In genomic region chr6:149860513-149860833, GRCh38 we compare ENCODE assay signal across 25 cellular contexts. TPM values are rescaled to one million over a fixed set of nuclear protein-coding genes. Genes with fewer than 3 reads are reported as not detected.
DNase-seq lines count a peak whose midpoint lies in the region; ATAC-seq, FAIRE-seq and TF ChIP-seq lines count a peak whose summit lies in the region.
"Had no signal": no experiment of that assay in that cellular context is flagged by ENCODE, and none has a peak within 500 bp of the region (broad histone marks: within the 10 kb centered on the region; RNA-seq: fewer than 3 reads in every experiment).

No MANE protein-coding gene starts in this region.

- FAIRE-seq in A549 (lab: Jason Lieb, UNC), result no peak
- FAIRE-seq: A204.1 had no signal

- H3K27me3 ChIP-seq in PC-9 (ENCODE audit: insufficient read depth, low read depth) (no peaks in the 10 kb centered on the region), fibroblast of lung (ENCODE audit: control insufficient read depth, insufficient read depth, low read length) (no peaks in the 10 kb centered on the region), osteoblast (ENCODE audit: insufficient read depth, low read length) (no peaks in the 10 kb centered on the region), suprapubic skin (no peaks in the 10 kb centered on the region)
- H3K27me3 ChIP-seq: tibial nerve had no signal

- H3K27ac ChIP-seq in A549, result peak overlapping the region in 1 of 2 experiments; percentile 99; a peak in 3 of 6 replicates
- peak overlapping the region; percentile 75; the same call in 1 of the 2 replicates for H3K27ac ChIP-seq in PC-9
- peak overlapping the region; percentile 61 for H3K27ac ChIP-seq in fibroblast of lung (ENCODE audit: insufficient read depth, low read length)
- peak overlapping the region; percentile 93 for H3K27ac ChIP-seq in osteoblast (ENCODE audit: low read depth, low read length)
- H3K27ac ChIP-seq in suprapubic skin, result no peak overlapping the region
- H3K27ac ChIP-seq: tibial nerve had no signal

- no peak for ATAC-seq in A549
- ATAC-seq in GM21360 (IDR thresholded peaks at IDR 0.05; ENCODE audit: unreplicated experiment), result no peak
- ATAC-seq in HG02970 (IDR thresholded peaks at IDR 0.05; ENCODE audit: low FRiP score, unreplicated experiment), result no peak
- ATAC-seq: left cardiac atrium; naive thymus-derived CD8-positive, alpha-beta T cell; stimulated activated naive CD8-positive, alpha-beta T cell treated with anti-CD3 and anti-CD28 coated beads, Interleukin-15, Interleukin-2, amounts not matched to agents 100 U/mL and 50 U/mL, for 24 hours had no signal

- TF ChIP-seq EP300 in A549 (IDR thresholded peaks at IDR 0.05) (no peak), suprapubic skin (IDR thresholded peaks at IDR 0.05) (no peak)

- H3K36me3 ChIP-seq in PC-9 (ENCODE audit: low read depth), result no peaks in the 10 kb centered on the region
- H3K36me3 ChIP-seq in fibroblast of lung (ENCODE audit: control insufficient read depth, insufficient read depth, low read length), result no peaks in the 10 kb centered on the region
- H3K36me3 ChIP-seq in osteoblast (ENCODE audit: insufficient read depth, low read length), result no peaks in the 10 kb centered on the region
- no peaks in the 10 kb centered on the region for H3K36me3 ChIP-seq in suprapubic skin
- H3K36me3 ChIP-seq: tibial nerve had no signal

- no peak for TF ChIP-seq RAD21 in A549 (conservative IDR thresholded peaks at IDR 0.05 in 1 of 2, IDR thresholded peaks at IDR 0.05 in 1 of 2)

- H3K4me1 ChIP-seq in A549 (peaks cover 74% of the 10 kb centered on the region), PC-9 (replicated peaks; ENCODE audit: insufficient read depth) (peaks cover 86% of the 10 kb centered on the region), fibroblast of lung (ENCODE audit: control insufficient read depth, extremely low read depth, insufficient read depth, low read length) (peaks cover 23% of the 10 kb centered on the region), osteoblast (ENCODE audit: insufficient read depth, low read length) (peaks cover 55% of the 10 kb centered on the region), suprapubic skin (peaks cover 63% of the 10 kb centered on the region)

- no TSS peak for BruUV-seq in PC-9 (replicated peaks; lab: Mats Ljungman, UMichigan)

- peaks cover 15% of the 10 kb centered on the region for H3K4me1 Mint-ChIP-seq in activated CD4-positive, alpha-beta T cell treated with anti-CD3 and anti-CD28 coated beads, Interleukin-2, amount 10 ng/mL, durations not matched to agents 24 days and 14 days

- intact Hi-C loops in PC-9 (cut with micrococcal nuclease; ENCODE audit: unreplicated experiment), result loop anchor here (10.0 kb wide), 1 partner anchor 296 kb away; the partner anchor contains the start of gene GINM1
- intact Hi-C loops in activated CD4-positive, alpha-beta T cell treated with anti-CD3 and anti-CD28 coated beads, Interleukin-2, amount 10 ng/mL, durations not matched to agents 24 days and 14 days (cut with micrococcal nuclease), result loop anchor here (5.0 kb wide), 1 partner anchor 293 kb away; the partner anchor contains the start of gene GINM1

- H3K27me3 Mint-ChIP-seq in activated CD4-positive, alpha-beta T cell treated with anti-CD3 and anti-CD28 coated beads, Interleukin-2, amount 10 ng/mL, durations not matched to agents 24 days and 14 days, result peaks cover 29% of the 10 kb centered on the region

- peaks cover 41% of the 10 kb centered on the region for H3F3A ChIP-seq in PC-9 (ENCODE audit: insufficient read depth, low read depth)

- no peak overlapping the region for H3K4me3 ChIP-seq in A549
- H3K4me3 ChIP-seq in PC-9, result no peak overlapping the region
- H3K4me3 ChIP-seq in fibroblast of lung (replicated peaks in 1 of 4; ENCODE audit: control extremely low read depth in 1 of 4, insufficient read depth in 1 of 4, low read depth in 3 of 4, low read length in 4 of 4), result no peak overlapping the region
- no peak overlapping the region for H3K4me3 ChIP-seq in osteoblast (ENCODE audit: insufficient read depth, low read length)
- no peak overlapping the region for H3K4me3 ChIP-seq in suprapubic skin
- H3K4me3 ChIP-seq: tibial nerve had no signal

- CTCF ChIA-PET in A549 (lab: Yijun Ruan, JAX) (interaction anchor here (2.5 kb wide), 1 partner anchor 20 kb away, joined by 10 read pairs; no protein-coding TSS in a partner anchor), PC-9 (lab: Charles Lee) (no interaction called here)

- H3K36me3 Mint-ChIP-seq in activated CD4-positive, alpha-beta T cell treated with anti-CD3 and anti-CD28 coated beads, Interleukin-2, amount 10 ng/mL, durations not matched to agents 24 days and 14 days (ENCODE audit: low read depth), result no peaks in the 10 kb centered on the region
- H3K36me3 Mint-ChIP-seq: naive thymus-derived CD8-positive, alpha-beta T cell had no signal

- no peak overlapping the region for H3K27ac Mint-ChIP-seq in activated CD4-positive, alpha-beta T cell treated with anti-CD3 and anti-CD28 coated beads, Interleukin-2, amount 10 ng/mL, durations not matched to agents 24 days and 14 days

- H3K4me2 ChIP-seq in A549 (peak overlapping the region; percentile 92), PC-9 (peak overlapping the region; percentile 81), fibroblast of lung (ENCODE audit: extremely low read depth, insufficient read depth, low read length) (peak overlapping the region; percentile 29), osteoblast (ENCODE audit: insufficient read depth, low read length) (no peak overlapping the region)
- H3K4me2 ChIP-seq: SK-N-SH had no signal

- H3K79me2 ChIP-seq in PC-9 (ENCODE audit: low read depth) (peaks cover 68% of the 10 kb centered on the region), fibroblast of lung (ENCODE audit: control insufficient read depth, insufficient read depth, low read length) (peaks cover 50% of the 10 kb centered on the region), osteoblast (ENCODE audit: insufficient read depth, low read length) (peaks cover 64% of the 10 kb centered on the region)

- no peaks in the 10 kb centered on the region for H3K9me2 ChIP-seq in PC-9 (ENCODE audit: insufficient read depth)
- H3K9me2 ChIP-seq: SK-N-SH had no signal

- no peak overlapping the region for H2AFZ ChIP-seq in PC-9
- H2AFZ ChIP-seq in fibroblast of lung (ENCODE audit: low read length), result no peak overlapping the region
- no peak overlapping the region for H2AFZ ChIP-seq in osteoblast (ENCODE audit: low read length)

- 79% methylated on average over 5 of the region's 5 CpGs for WGBS in A549 (ENCODE audit: missing lambda C conversion rate)
- 90% methylated on average over 5 of the region's 5 CpGs for WGBS in suprapubic skin

- no peaks in the 10 kb centered on the region for H4K20me1 ChIP-seq in PC-9 (ENCODE audit: insufficient read depth)
- H4K20me1 ChIP-seq in fibroblast of lung (ENCODE audit: control insufficient read depth, extremely low read depth, insufficient read depth, low read length), result no peaks in the 10 kb centered on the region
- no peaks in the 10 kb centered on the region for H4K20me1 ChIP-seq in osteoblast (ENCODE audit: insufficient read depth, low read length)

- H3K9me3 ChIP-seq in A549 (no peaks in the 10 kb centered on the region), PC-9 (ENCODE audit: insufficient read depth, low read depth) (no peaks in the 10 kb centered on the region), fibroblast of lung (ENCODE audit: control insufficient read depth, insufficient read depth, low read depth, low read length) (no peaks in the 10 kb centered on the region), osteoblast (ENCODE audit: low read depth, low read length) (no peaks in the 10 kb centered on the region), suprapubic skin (no peaks in the 10 kb centered on the region)
- H3K9me3 ChIP-seq: SK-N-SH, tibial nerve had no signal

- no peak overlapping the region for H3K9ac ChIP-seq in fibroblast of lung (ENCODE audit: insufficient read depth, low read length)
- H3K9ac ChIP-seq: SK-N-SH had no signal

- TF ChIP-seq POLR2A in A549 (IDR thresholded peaks at IDR 0.05; ENCODE audit: low read length) (no peak), suprapubic skin (IDR thresholded peaks at IDR 0.05) (no peak)

- H3K9me3 Mint-ChIP-seq in activated CD4-positive, alpha-beta T cell treated with anti-CD3 and anti-CD28 coated beads, Interleukin-2, amount 10 ng/mL, durations not matched to agents 24 days and 14 days, result no peaks in the 10 kb centered on the region

- no peak overlapping the region for H3K4me3 Mint-ChIP-seq in activated CD4-positive, alpha-beta T cell treated with anti-CD3 and anti-CD28 coated beads, Interleukin-2, amount 10 ng/mL, durations not matched to agents 24 days and 14 days

- POLR2A ChIA-PET in A549 (lab: Yijun Ruan, JAX), result no interaction called here
- POLR2A ChIA-PET in PC-9 (lab: Charles Lee; ENCODE audit: unreplicated experiment), result no interaction called here

- no peak for TF ChIP-seq CTCF in A549 (IDR thresholded peaks at IDR 0.05)
- no peak for TF ChIP-seq CTCF in PC-9 (conservative IDR thresholded peaks at IDR 0.05)
- TF ChIP-seq CTCF in fibroblast of lung (conservative IDR thresholded peaks at IDR 0.05 in 1 of 2, IDR thresholded peaks at IDR 0.05 in 1 of 2; ENCODE audit: low read depth in 1 of 2, low read length in 2 of 2), result no peak
- TF ChIP-seq CTCF in osteoblast (IDR thresholded peaks at IDR 0.05; ENCODE audit: extremely low read depth, low read depth, low read length), result no peak
- no peak for TF ChIP-seq CTCF in suprapubic skin (IDR thresholded peaks at IDR 0.05)

- DNase-seq in A549 (ENCODE audit: low read depth in 1 of 2, low spot score in 1 of 2) (no peak), PC-9 (no peak), fibroblast of lung (ENCODE audit: low read depth in 2 of 2) (no peak), osteoblast (ENCODE audit: insufficient read length, low spot score, missing footprints) (peak; percentile 66), suprapubic skin (ENCODE audit: low spot score in 2 of 2) (no peak)
- no peak for DNase-seq in activated CD4-positive, alpha-beta T cell treated with anti-CD3 and anti-CD28 coated beads, Interleukin-2, amount 10 ng/mL, durations not matched to agents 24 days and 14 days
- DNase-seq: activated CD4-positive, alpha-beta T cell treated with anti-CD3 and anti-CD28 coated beads, Interleukin-2, amount 50 U/mL, for 48 hours; activated gamma-delta T cell treated with Interleukin-2 at 50 U/mL for 16 hours; C1 segment of cervical spinal cord; EL; glutamatergic neuron; left cardiac atrium; naive thymus-derived CD8-positive, alpha-beta T cell; NCI-H1048; NCI-H2029 treated with DMSO at 0.1 percent for 48 hours; NCI-H446 treated with DMSO at 0.1 percent for 48 hours; NK-92 treated with Interleukin-12 subunit alpha and Interleukin-12 subunit beta, amount 100 ng/mL, for 24 hours; SK-N-SH; stimulated activated CD4-positive, alpha-beta T cell treated with anti-CD3 and anti-CD28 coated beads, Interleukin-2, amount 100 ng/mL, for 48 hours; stimulated activated naive CD8-positive, alpha-beta T cell treated with anti-CD3 and anti-CD28 coated beads, Interleukin-15, Interleukin-2, amounts not matched to agents 100 U/mL and 50 U/mL, for 24 hours had no signal

RNA-seq across cellular contexts. Expression of gene LRP11, which starts 3.7 kb away (rescaled TPM):
- 57.7 and 59.2 TPM in 2 replicates for polyA plus RNA-seq in A549 (2011; rRNA removed)
- polyA plus RNA-seq in A549 (2012; cell fraction: cytosol; rRNA removed), result 21.1 and 28.5 TPM in 2 replicates
- 18.2 and 23.9 TPM in 2 replicates for polyA plus RNA-seq in A549 (2012; cell fraction: nucleus; rRNA removed)
- 37.4 to 53.8 TPM (median 48.9 TPM) in 3 replicates for polyA plus RNA-seq in A549 (2017; fragmentation: RNase III; extraction: RNeasy Plus Mini Kit Qiagen cat#74134 plus additional on column Dnase treatment)
- 78.1 and 98.4 TPM in 2 replicates for polyA minus RNA-seq in A549 (2011; rRNA and poly(A)+ RNA removed)
- total RNA-seq in PC-9 (2021), result 33.8 and 38.6 TPM in 2 replicates
- total RNA-seq in fibroblast of lung, result 54.7 and 89.5 TPM in 2 replicates
- polyA plus RNA-seq in fibroblast of lung, result 43.3 and 58.4 TPM in 2 replicates
- polyA plus RNA-seq in fibroblast of lung (2012), result 31.4 and 42.5 TPM in 2 replicates
- polyA minus RNA-seq in fibroblast of lung (ENCODE audit: low replicate concordance), result 82.3 and 116 TPM in 2 replicates
- total RNA-seq in osteoblast, result 39.4 and 54.2 TPM in 2 replicates
- 3.7 TPM in 2 replicates for total RNA-seq in activated CD4-positive, alpha-beta T cell treated with anti-CD3 and anti-CD28 coated beads, Interleukin-2, amount 10 ng/mL, durations not matched to agents 24 days and 14 days
- total RNA-seq in suprapubic skin, result 10 to 100 TPM; 43.6 to 77.2 (median 68.4) TPM

RNA-seq across cellular contexts. Expression of gene RAET1E, which starts 37.4 kb away (rescaled TPM):
- polyA plus RNA-seq in A549 (2011; rRNA removed) (2.8 and 4.2 TPM in 2 replicates), A549 (2017; fragmentation: RNase III; extraction: RNeasy Plus Mini Kit Qiagen cat#74134 plus additional on column Dnase treatment) (3.3 to 5.4 TPM (median 4.5 TPM) in 3 replicates), fibroblast of lung (0.12 and 0.70 TPM in 2 replicates)
- 0.66 and 0.98 TPM in 2 replicates for polyA plus RNA-seq in A549 (2012; cell fraction: cytosol; rRNA removed)
- 0.32 and 1.1 TPM in 2 replicates for polyA plus RNA-seq in A549 (2012; cell fraction: nucleus; rRNA removed)
- 0.44 and 2.6 TPM in 2 replicates for polyA minus RNA-seq in A549 (2011; rRNA and poly(A)+ RNA removed)
- total RNA-seq in PC-9 (2021) (0.20 TPM in 1 of 2 replicates, not detected in the other), fibroblast of lung (0.51 and 1.5 TPM in 2 replicates), osteoblast (0.36 and 0.88 TPM in 2 replicates), suprapubic skin (10 to 100 TPM; 14.4 to 46.8 (median 22.8) TPM)
- 0.13 and 0.89 TPM in 2 replicates for polyA plus RNA-seq in fibroblast of lung (2012)
- 0.63 TPM in 1 of 2 replicates, not detected in the other for polyA minus RNA-seq in fibroblast of lung (ENCODE audit: low replicate concordance)
- total RNA-seq in activated CD4-positive, alpha-beta T cell treated with anti-CD3 and anti-CD28 coated beads, Interleukin-2, amount 10 ng/mL, durations not matched to agents 24 days and 14 days, result not detected in 2 replicates
- total RNA-seq: naive thymus-derived CD8-positive, alpha-beta T cell; T-helper 2 cell treated with Interferon-gamma antibody and Interleukin-4, amounts not matched to agents 100 ng/mL and 5 ng/mL, for 36 hours had no signal
- polyA plus RNA-seq: naive thymus-derived CD8-positive, alpha-beta T cell had no signal
